13 cellular contexts compared by ENCODE assay signal in the genomic region with DNA sequence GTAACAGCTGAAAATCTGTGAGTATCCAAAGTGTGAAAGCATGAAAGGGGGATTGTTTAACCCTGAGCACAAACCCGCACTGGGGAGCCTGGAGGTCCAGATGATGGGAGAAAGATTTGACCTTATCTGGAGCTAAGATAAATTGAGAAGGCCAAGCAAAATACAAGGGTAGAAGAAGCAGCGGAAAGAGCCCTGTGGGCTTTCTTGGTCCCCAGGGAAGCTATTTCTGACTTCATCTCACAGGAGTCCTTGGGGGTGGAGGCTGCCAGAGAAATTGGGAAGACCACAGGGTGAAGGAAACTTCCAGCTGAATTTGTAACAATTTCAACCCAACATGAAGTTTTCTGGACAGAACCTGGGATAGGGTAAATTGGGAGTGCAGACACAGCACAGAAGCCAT.
DNase-seq lines count a peak whose midpoint lies in the region; ATAC-seq, FAIRE-seq and TF ChIP-seq lines count a peak whose summit lies in the region.
"Had no signal": no experiment of that assay in that cellular context is flagged by ENCODE, and none has a peak within 500 bp of the region (broad histone marks: within the 10 kb centered on the region; RNA-seq: fewer than 3 reads in every experiment).

No MANE protein-coding gene starts in this region.

- intact Hi-C loops in PC-9 (cut with micrococcal nuclease; ENCODE audit: unreplicated experiment): no loop called here
- intact Hi-C loops in GM12878 (cut with micrococcal nuclease; ENCODE audit: unreplicated experiment): no loop called here

- H3K9me3 ChIP-seq in BLaER1 treated with 17β-estradiol and CSF1 and Interleukin-3, amounts not matched to agents 10 nM and 100 nM (replicated peaks in 1 of 11): peaks cover 44 to 68% (median 53%) of the 10 kb centered on the region in 11 experiments
- no peaks in the 10 kb centered on the region for H3K9me3 ChIP-seq in PC-9 (ENCODE audit: insufficient read depth, low read depth)
- H3K9me3 ChIP-seq in GM12878 (replicated peaks; ENCODE audit: control insufficient read depth, insufficient read depth, low read length): no peaks in the 10 kb centered on the region; the same call in 2 of the 3 replicates
- H3K9me3 ChIP-seq: HAP-1 had no signal

- H3K79me2 ChIP-seq in PC-9 (ENCODE audit: low read depth) (no peaks in the 10 kb centered on the region), GM12878 (ENCODE audit: control insufficient read depth, insufficient read depth, low read length) (no peaks in the 10 kb centered on the region)

- peak overlapping the region in 8 of 11 experiments; percentile 30 to 66 (median 54); a peak in 16 of 22 replicates for H3K4me2 ChIP-seq in BLaER1 treated with 17β-estradiol and CSF1 and Interleukin-3, amounts not matched to agents 10 nM and 100 nM
- H3K4me2 ChIP-seq in PC-9: no peak overlapping the region
- no peak overlapping the region for H3K4me2 ChIP-seq in GM12878 (ENCODE audit: control insufficient read depth, insufficient read depth)

- SMC1A ChIA-PET in GM12878 (lab: Charles Lee; ENCODE audit: uncharacterized antibody, unreplicated experiment): no interaction called here

- TF ChIP-seq EP300 in GM12878 (IDR thresholded peaks at IDR 0.05; ENCODE audit: borderline replicate concordance in 1 of 2, control insufficient read depth in 1 of 2, low read depth in 2 of 2, low read length in 2 of 2): no peak

- H2AFZ ChIP-seq in PC-9: 0 out of 2 replicates have a peak overlapping the region, but pooled peaks have one; percentile 11
- H2AFZ ChIP-seq in GM12878 (ENCODE audit: control insufficient read depth, low read depth, low read length): no peak overlapping the region

- no peaks in the 10 kb centered on the region for H3K36me3 ChIP-seq in BLaER1 treated with 17β-estradiol and CSF1 and Interleukin-3, amounts not matched to agents 10 nM and 100 nM
- H3K36me3 ChIP-seq in PC-9 (ENCODE audit: low read depth): no peaks in the 10 kb centered on the region
- no peaks in the 10 kb centered on the region for H3K36me3 ChIP-seq in GM12878 (ENCODE audit: control insufficient read depth in 2 of 2, insufficient read depth in 2 of 2, low read length in 1 of 2)
- H3K36me3 ChIP-seq: HAP-1 had no signal

- H3F3A ChIP-seq in PC-9 (ENCODE audit: insufficient read depth, low read depth): no peaks in the 10 kb centered on the region

- H3K9ac ChIP-seq in BLaER1 treated with 17β-estradiol and CSF1 and Interleukin-3, amounts not matched to agents 10 nM and 100 nM: no peak overlapping the region
- no peak overlapping the region for H3K9ac ChIP-seq in GM12878 (ENCODE audit: control insufficient read depth, insufficient read depth, low read length)

- no peak overlapping the region for H3K4me3 ChIP-seq in BLaER1 treated with 17β-estradiol and CSF1 and Interleukin-3, amounts not matched to agents 10 nM and 100 nM
- H3K4me3 ChIP-seq in PC-9 (no peak overlapping the region), GM12878 (no peak overlapping the region)
- H3K4me3 ChIP-seq: HAP-1, K562 had no signal

- no peaks in the 10 kb centered on the region for H3K27me3 ChIP-seq in BLaER1 treated with 17β-estradiol and CSF1 and Interleukin-3, amounts not matched to agents 10 nM and 100 nM
- H3K27me3 ChIP-seq in PC-9 (ENCODE audit: insufficient read depth, low read depth): no peaks in the 10 kb centered on the region
- no peaks in the 10 kb centered on the region for H3K27me3 ChIP-seq in GM12878 (replicated peaks in 1 of 2; ENCODE audit: control insufficient read depth in 2 of 2, insufficient read depth in 2 of 2, low read length in 1 of 2)

- BruUV-seq in PC-9 (replicated peaks; lab: Mats Ljungman, UMichigan) (no TSS peak), GM12878 (replicated peaks; lab: Mats Ljungman, UMichigan) (no TSS peak)

- 45% methylated on average over 2 of the region's 2 CpGs for WGBS in GM12878 (ENCODE audit: insufficient coverage, insufficient replicate concordance, low lambda C conversion rate, missing lambda C conversion rate)

- no peak for TF ChIP-seq POLR2A in GM12878 (IDR thresholded peaks at IDR 0.05; ENCODE audit: low read depth, low read length)

- H3K4me1 ChIP-seq in BLaER1 treated with 17β-estradiol and CSF1 and Interleukin-3, amounts not matched to agents 10 nM and 100 nM: peaks cover 0 to 10% (median 10%) of the 10 kb centered on the region in 10 experiments; a peak in 16 of 20 replicates
- no peaks in the 10 kb centered on the region for H3K4me1 ChIP-seq in PC-9 (replicated peaks; ENCODE audit: insufficient read depth)
- H3K4me1 ChIP-seq in GM12878 (ENCODE audit: control insufficient read depth, insufficient read depth, low read length): no peaks in the 10 kb centered on the region
- H3K4me1 ChIP-seq: HAP-1 had no signal

- H3K27ac ChIP-seq in BLaER1 treated with 17β-estradiol and CSF1 and Interleukin-3, amounts not matched to agents 10 nM and 100 nM: no peak overlapping the region
- H3K27ac ChIP-seq in PC-9 (no peak overlapping the region), GM12878 (ENCODE audit: control insufficient read depth, insufficient read depth) (no peak overlapping the region)
- H3K27ac ChIP-seq: C4-2B, HL-60 had no signal

- H3K9me2 ChIP-seq in PC-9 (ENCODE audit: insufficient read depth): no peaks in the 10 kb centered on the region

- in situ Hi-C loops in GM12878 (cut with MboI): no loop called here

- H4K20me1 ChIP-seq in BLaER1 treated with 17β-estradiol and CSF1 and Interleukin-3, amounts not matched to agents 10 nM and 100 nM: no peaks in the 10 kb centered on the region
- H4K20me1 ChIP-seq in PC-9 (ENCODE audit: insufficient read depth) (no peaks in the 10 kb centered on the region), GM12878 (ENCODE audit: control insufficient read depth, insufficient read depth) (no peaks in the 10 kb centered on the region)

- TF ChIP-seq CTCF in PC-9 (conservative IDR thresholded peaks at IDR 0.05): no peak
- no peak for TF ChIP-seq CTCF in GM12878 (IDR thresholded peaks at IDR 0.05 in 2 of 3, conservative IDR thresholded peaks at IDR 0.05 in 1 of 3; ENCODE audit: control insufficient read depth in 2 of 3, extremely low read depth in 1 of 3, insufficient read depth in 1 of 3, low read depth in 3 of 3, low read length in 3 of 3)

- CTCF ChIA-PET in PC-9 (lab: Charles Lee): no interaction called here
- CTCF ChIA-PET in GM12878 (lab: Yijun Ruan, JAX): no interaction called here

- RAD21 ChIA-PET in GM12878 (lab: Charles Lee; ENCODE audit: unreplicated experiment): no interaction called here

- ATAC-seq in GM12878: no peak
- no peak for ATAC-seq in HG02759 (IDR thresholded peaks at IDR 0.05; ENCODE audit: unreplicated experiment)
- ATAC-seq: K562 had no signal

- no peak for FAIRE-seq in GM12878 (lab: Jason Lieb, UNC)
- FAIRE-seq: K562 had no signal

- POLR2A ChIA-PET in PC-9 (lab: Charles Lee; ENCODE audit: unreplicated experiment) (interaction anchor here (0.6 kb wide), 1 partner anchor 214 kb away, joined by 4 read pairs; no protein-coding TSS in a partner anchor), GM12878 (lab: Charles Lee) (no interaction called here)

- DNase-seq in PC-9 (no peak), GM12878 (ENCODE audit: low read depth, low spot score) (no peak), superior temporal gyrus (ENCODE audit: extremely low spot score) (no peak), hippocampal formation (lab: John Stamatoyannopoulos, UW) (no peak)
- DNase-seq: CD4-positive, alpha-beta T cell; DMS79; GDM1 had no signal

- TF ChIP-seq RAD21 in GM12878 (IDR thresholded peaks at IDR 0.05; ENCODE audit: insufficient read depth, low read depth, low read length): no peak

TF ChIP-seq in GM12878, 131 proteins besides CTCF, POLR2A, EP300 and RAD21:
- TF ChIP-seq PKNOX1 (IDR thresholded peaks at IDR 0.05) (no peak), MEF2B (IDR thresholded peaks at IDR 0.05; ENCODE audit: partially characterized antibody, poor library complexity, severe bottlenecking) (peak; percentile 52), ZNF274 (IDR thresholded peaks at IDR 0.05; ENCODE audit: insufficient read depth, insufficient read length) (no peak)
TF ChIP-seq in GM12878: peak in this region for 1.

Comparison
In these comparisons a context has a peak if more than half of its experiments do, and no peak if none do; other contexts are left out.
1. H3K4me2 ChIP-seq: peak in BLaER1 treated with 17β-estradiol and CSF1 and Interleukin-3, amounts not matched to agents 10 nM and 100 nM (8 of 11); none in PC-9 (single experiment) and GM12878 (single experiment).